ENCODE assay signal across 18 cellular contexts in genomic region chr7:45585628-45586027, GRCh38. TPM values are rescaled to one million over a fixed set of nuclear protein-coding genes. Genes with fewer than 3 reads are reported as not detected.
"Had no signal": no experiment of that assay in that cellular context is flagged by ENCODE, and none has a peak within 500 bp of the region (broad histone marks: within the 10 kb centered on the region; RNA-seq: fewer than 3 reads in every experiment).

No MANE protein-coding gene starts in this region.

- H3K36me3 ChIP-seq: heart left ventricle, ovary, right lobe of liver, stomach, uterus had no signal

- H3K4me1 ChIP-seq: psoas muscle, right lobe of liver, stomach, uterus had no signal

- H3K4me3 ChIP-seq: heart left ventricle, mucosa of descending colon, ovary, psoas muscle, right lobe of liver, skin epidermis, stomach, uterus had no signal

- H3K4me1 Mint-ChIP-seq: naive thymus-derived CD8-positive, alpha-beta T cell had no signal

- H3K27ac Mint-ChIP-seq: naive thymus-derived CD8-positive, alpha-beta T cell; type B pancreatic cell had no signal

- H3K36me3 Mint-ChIP-seq: naive thymus-derived CD8-positive, alpha-beta T cell; type B pancreatic cell had no signal

- H3K27me3 Mint-ChIP-seq: type B pancreatic cell had no signal

- H3K9me3 ChIP-seq: heart left ventricle, mucosa of descending colon, ovary, psoas muscle, right lobe of liver, stomach, uterus had no signal

- H3K27ac ChIP-seq: heart left ventricle, ovary, psoas muscle, right lobe of liver, skin epidermis, stomach, uterus had no signal

- H3K27me3 ChIP-seq: heart left ventricle, ovary, right lobe of liver, stomach, uterus had no signal

- H3K4me3 Mint-ChIP-seq: naive thymus-derived CD8-positive, alpha-beta T cell; neural crest cell; type B pancreatic cell had no signal

- ATAC-seq: heart left ventricle; left lobe of liver; mucosa of descending colon; naive thymus-derived CD8-positive, alpha-beta T cell; psoas muscle; right lobe of liver had no signal

- DNase-seq: foreskin melanocyte; hippocampal formation; mammary epithelial cell; mucosa of descending colon; naive thymus-derived CD8-positive, alpha-beta T cell; ovary; psoas muscle; retina; stimulated activated CD4-positive, alpha-beta T cell treated with anti-CD3 and anti-CD28 coated beads, Interleukin-12 subunit alpha, Interleukin-12 subunit beta, amount 100 ng/mL, for 4 hours; stimulated activated naive CD4-positive, alpha-beta T cell; stomach; uterus had no signal

- H3K9me3 Mint-ChIP-seq: naive thymus-derived CD8-positive, alpha-beta T cell; neural crest cell; type B pancreatic cell had no signal

RNA-seq across cellular contexts. Expression of gene ADCY1, which starts 11.5 kb away (rescaled TPM):
- total RNA-seq: naive thymus-derived CD8-positive, alpha-beta T cell had no signal
